1 cellular context compared by ENCODE assay signal in genomic region chr15:63587527-63587926, GRCh38.
TF ChIP-seq lines count a peak whose summit lies in the region.

No MANE protein-coding gene starts in this region.

TF ChIP-seq in K562, 482 proteins besides CTCF, POLR2A, EP300 and RAD21:
- TF ChIP-seq PBX2 (CRISPR knock-in tag; IDR thresholded peaks at IDR 0.05; ENCODE audit: low read depth), result no peak
- no peak for TF ChIP-seq PBX2 (tag; conservative IDR thresholded peaks at IDR 0.05; ENCODE audit: low read depth)
- no peak for TF ChIP-seq PHB2 (IDR thresholded peaks at IDR 0.05; ENCODE audit: low read depth)
- TF ChIP-seq ARID3B (CRISPR knock-in tag; IDR thresholded peaks at IDR 0.05; ENCODE audit: borderline replicate concordance), result no peak
- TF ChIP-seq DIDO1 (tag; IDR thresholded peaks at IDR 0.05; ENCODE audit: low read depth), result no peak
- TF ChIP-seq HCFC1 (IDR thresholded peaks at IDR 0.05; ENCODE audit: low read depth, low read length), result no peak
- TF ChIP-seq U2AF2 (optimal IDR thresholded peaks at IDR 0.05; ENCODE audit: low read depth, low read length), result no peak
- TF ChIP-seq HIVEP1 (CRISPR knock-in tag; IDR thresholded peaks at IDR 0.05), result no peak
- no peak for TF ChIP-seq ATF1 (CRISPR knock-in tag; IDR thresholded peaks at IDR 0.05)
- TF ChIP-seq ATF1 (tag; IDR thresholded peaks at IDR 0.05), result no peak
